ENCODE assay signal across 23 cellular contexts in genomic region chr16:52090080-52090479, GRCh38.
DNase-seq lines count a peak whose midpoint lies in the region; ATAC-seq and TF ChIP-seq lines count a peak whose summit lies in the region.
"Had no signal": no experiment of that assay in that cellular context is flagged by ENCODE, and none has a peak within 500 bp of the region (broad histone marks: within the 10 kb centered on the region; RNA-seq: fewer than 3 reads in every experiment).

No MANE protein-coding gene starts in this region.

- TF ChIP-seq POLR2A in prostate gland (IDR thresholded peaks at IDR 0.05), result no peak

- no peak for TF ChIP-seq CTCF in epithelial cell of proximal tubule (conservative IDR thresholded peaks at IDR 0.05; ENCODE audit: low read depth, low read length)
- no peak for TF ChIP-seq CTCF in prostate gland (IDR thresholded peaks at IDR 0.05)

- H3K4me3 ChIP-seq in epithelial cell of proximal tubule (ENCODE audit: low read depth, low read length), result no peak overlapping the region
- no peak overlapping the region for H3K4me3 ChIP-seq in prostate gland
- H3K4me3 ChIP-seq: neural progenitor cell, psoas muscle, thoracic aorta had no signal

- H3K36me3 ChIP-seq in prostate gland, result no peaks in the 10 kb centered on the region
- H3K36me3 ChIP-seq: neural progenitor cell, thoracic aorta had no signal

- no peak for ATAC-seq in esophagus mucosa
- ATAC-seq: activated CD8-positive, alpha-beta T cell treated with anti-CD3 and anti-CD28 coated beads for 36 hours; psoas muscle; stimulated activated naive B cell treated with anti-CD40 and anti-IgM and Interleukin-4, amounts not matched to agents 10 μg/mL and 1 μg/mL and 100 μg/mL, for 72 hours had no signal

- peak; percentile 1 for DNase-seq in ELR (ENCODE audit: low read depth)
- peak; percentile 81 for DNase-seq in NCI-H446 treated with DMSO at 0.1 percent for 48 hours (lab: John Stamatoyannopoulos, UW)
- DNase-seq in epithelial cell of proximal tubule (ENCODE audit: low read depth), result peak; percentile 39
- DNase-seq in GM03348 (ENCODE audit: low spot score), result no peak
- DNase-seq in prostate gland (ENCODE audit: low spot score), result no peak
- no peak for DNase-seq in LoVo (ENCODE audit: low spot score)
- DNase-seq: activated CD8-positive, alpha-beta T cell treated with anti-CD3 and anti-CD28 coated beads for 36 hours; COR-L47; cortex of kidney; EL; endodermal cell; immature natural killer cell; MM.1S; NCI-H1694; NCI-H69; psoas muscle; Right ventricle myocardium superior; small intestine; stimulated activated naive B cell treated with anti-CD40 and anti-IgM and Interleukin-4, amounts not matched to agents 10 μg/mL and 1 μg/mL and 100 μg/mL, for 72 hours had no signal

- H3K27me3 ChIP-seq in prostate gland (replicated peaks; ENCODE audit: insufficient read depth), result no peaks in the 10 kb centered on the region
- H3K27me3 ChIP-seq: neural progenitor cell had no signal

- H3K4me1 ChIP-seq in prostate gland (replicated peaks), result no peaks in the 10 kb centered on the region
- H3K4me1 ChIP-seq: neural progenitor cell, psoas muscle had no signal

- H3K9me3 ChIP-seq in prostate gland, result no peaks in the 10 kb centered on the region
- H3K9me3 ChIP-seq: psoas muscle, thoracic aorta had no signal

- no peak overlapping the region for H3K27ac ChIP-seq in prostate gland
- H3K27ac ChIP-seq: HL-60, neural progenitor cell, psoas muscle, thoracic aorta had no signal

- intact Hi-C loops in prostate gland (cut with DNase I), result no loop called here

Comparison
In these comparisons a context has a peak if more than half of its experiments do, and no peak if none do; other contexts are left out.
1. DNase-seq: peak in ELR (single experiment), NCI-H446 treated with DMSO at 0.1 percent for 48 hours (single experiment) and epithelial cell of proximal tubule (single experiment); none in GM03348 (single experiment), prostate gland (single experiment) and LoVo (single experiment).